In genomic region chr2:2719781-2720180, GRCh38 we compare ENCODE assay signal across 17 cellular contexts.
"Had no signal": no experiment of that assay in that cellular context is flagged by ENCODE, and none has a peak within 500 bp of the region (broad histone marks: within the 10 kb centered on the region; RNA-seq: fewer than 3 reads in every experiment).

No MANE protein-coding gene starts in this region.

- DNase-seq: KBM-7; NCI-H1092; NCI-H1105 treated with DMSO at 0.1 percent for 48 hours; NCI-H1417 treated with DMSO at 0.1 percent for 48 hours; NCI-H146; NCI-H1694 treated with DMSO at 0.1 percent for 48 hours; NCI-H1930; NCI-H2081; NCI-H2227 treated with DMSO at 0.1 percent for 48 hours; NCI-H524; NCI-H526 treated with DMSO at 0.1 percent for 48 hours; NK-92 treated with Interleukin-12 subunit alpha and Interleukin-12 subunit beta, amount 100 ng/mL, for 24 hours; PC-3; SHP77; SK-N-SH; SW 1271 had no signal

- H3K9ac ChIP-seq: SK-N-SH had no signal

- H3K9me3 ChIP-seq: SK-N-SH had no signal

- H3K27ac ChIP-seq: RWPE1 had no signal

- ATAC-seq: PC-3 had no signal

- H3K4me2 ChIP-seq: SK-N-SH had no signal

- H3K9me2 ChIP-seq: SK-N-SH had no signal
